In genomic region chr17:66567234-66568170, GRCh38 we compare ENCODE assay signal across 8 cellular contexts.
DNase-seq lines count a peak whose midpoint lies in the region; ATAC-seq, FAIRE-seq and TF ChIP-seq lines count a peak whose summit lies in the region.

No MANE protein-coding gene starts in this region.

- TF ChIP-seq POLR2A in GM12892 (IDR thresholded peaks at IDR 0.05; ENCODE audit: low read depth, low read length) = no peak
- no peak for TF ChIP-seq POLR2A in stomach (IDR thresholded peaks at IDR 0.05)

- H3K27me3 Mint-ChIP-seq in activated T-cell treated with anti-CD3 and anti-CD28 coated beads, Interleukin-2, amount 50 U/mL, for 24 hours = no peaks in the 10 kb centered on the region

- peak; percentile 66 for TF ChIP-seq RAD21 in neural cell (conservative IDR thresholded peaks at IDR 0.05)

- TF ChIP-seq EP300 in neural cell (conservative IDR thresholded peaks at IDR 0.05; ENCODE audit: poor library complexity, severe bottlenecking) (no peak), stomach (IDR thresholded peaks at IDR 0.05) (no peak)

- TF ChIP-seq CTCF in OCI-LY1 (IDR thresholded peaks at IDR 0.05; ENCODE audit: low read length) = peak; percentile 97
- TF ChIP-seq CTCF in fibroblast of mammary gland (conservative IDR thresholded peaks at IDR 0.05; ENCODE audit: control insufficient read depth, insufficient read depth, low read depth, low read length) = peak; percentile 94
- peak; percentile 67 for TF ChIP-seq CTCF in neural cell (IDR thresholded peaks at IDR 0.05; ENCODE audit: poor library complexity, severe bottlenecking)
- TF ChIP-seq CTCF in stomach (IDR thresholded peaks at IDR 0.05) = peak in 5 of 7 experiments; percentile 58 to 88 (median 79)

- H2AFZ ChIP-seq in OCI-LY1 (ENCODE audit: low read length) = no peak overlapping the region
- H2AFZ ChIP-seq in neural cell (ENCODE audit: low read depth, low read length) = no peak overlapping the region

- H3K4me2 ChIP-seq in OCI-LY1 (ENCODE audit: low read length) = no peak overlapping the region
- no peak overlapping the region for H3K4me2 ChIP-seq in neural cell (ENCODE audit: low read length)

- ATAC-seq in HG03280 (IDR thresholded peaks at IDR 0.05; ENCODE audit: unreplicated experiment) = peak; percentile 79

- peak; percentile 32 for DNase-seq in GM12892 (ENCODE audit: insufficient read length)
- DNase-seq in activated T-cell treated with anti-CD3 and anti-CD28 coated beads, Interleukin-2, amount 50 U/mL, for 24 hours = peak; percentile 88
- DNase-seq in fibroblast of mammary gland (ENCODE audit: low read depth) = peak; percentile 82
- DNase-seq in stomach = peak; percentile 89

- H3K9me2 ChIP-seq in OCI-LY1 (ENCODE audit: low read depth, low read length) (no peaks in the 10 kb centered on the region), neural cell (ENCODE audit: insufficient read depth, low read length) (no peaks in the 10 kb centered on the region)

- FAIRE-seq in A204.1 (lab: Jason Lieb, UNC) (peak; percentile 14), GM12892 (lab: Jason Lieb, UNC) (peak; percentile 48)

- no peaks in the 10 kb centered on the region for H3F3A ChIP-seq in OCI-LY1 (ENCODE audit: insufficient read depth, low read length)
- H3F3A ChIP-seq in neural cell (ENCODE audit: insufficient read depth, low read length, poor library complexity, severe bottlenecking) = no peaks in the 10 kb centered on the region

- no peaks in the 10 kb centered on the region for H4K20me1 ChIP-seq in OCI-LY1 (ENCODE audit: insufficient read depth, low read length)
- H4K20me1 ChIP-seq in neural cell (ENCODE audit: insufficient read depth) = no peaks in the 10 kb centered on the region

- peaks cover 9% of the 10 kb centered on the region; the same call in 1 of the 2 replicates for H3K36me3 ChIP-seq in OCI-LY1 (ENCODE audit: insufficient read depth, low read length)
- H3K36me3 ChIP-seq in neural cell (ENCODE audit: insufficient read depth, low read length) = no peaks in the 10 kb centered on the region
- no peaks in the 10 kb centered on the region for H3K36me3 ChIP-seq in stomach

- peaks cover 40% of the 10 kb centered on the region for H3K4me1 Mint-ChIP-seq in activated T-cell treated with anti-CD3 and anti-CD28 coated beads, Interleukin-2, amount 50 U/mL, for 24 hours (ENCODE audit: low read depth)

- WGBS in stomach, 5 donors = 43 to 50% (median 49%) methylated on average over 15 of the region's 15 CpGs

- intact Hi-C loops in stomach (cut with DNase I; ENCODE audit: low total_unique reads) = no loop called here

- H3K27ac Mint-ChIP-seq in activated T-cell treated with anti-CD3 and anti-CD28 coated beads, Interleukin-2, amount 50 U/mL, for 24 hours = peak overlapping the region; percentile 53

- H3K9me3 Mint-ChIP-seq in activated T-cell treated with anti-CD3 and anti-CD28 coated beads, Interleukin-2, amount 50 U/mL, for 24 hours = no peaks in the 10 kb centered on the region

- peak overlapping the region; percentile 26 for H3K27ac ChIP-seq in OCI-LY1 (ENCODE audit: low read depth, low read length, poor library complexity, severe bottlenecking)
- no peak overlapping the region for H3K27ac ChIP-seq in neural cell (ENCODE audit: low read length)
- H3K27ac ChIP-seq in stomach = peak overlapping the region in 1 of 5 donors; percentile 36

- H3K9me3 ChIP-seq in OCI-LY1 (ENCODE audit: low read length) (peaks cover 8% of the 10 kb centered on the region), neural cell (ENCODE audit: low read length) (peaks cover 4% of the 10 kb centered on the region), stomach (no peaks in the 10 kb centered on the region)

- H3K4me3 Mint-ChIP-seq in activated T-cell treated with anti-CD3 and anti-CD28 coated beads, Interleukin-2, amount 50 U/mL, for 24 hours = no peak overlapping the region

- H3K36me3 Mint-ChIP-seq in activated T-cell treated with anti-CD3 and anti-CD28 coated beads, Interleukin-2, amount 50 U/mL, for 24 hours (ENCODE audit: low read depth) = peaks cover 34% of the 10 kb centered on the region

- H3K27me3 ChIP-seq in OCI-LY1 (ENCODE audit: insufficient read depth, low read length) (no peaks in the 10 kb centered on the region), neural cell (ENCODE audit: insufficient read depth, low read depth, low read length) (no peaks in the 10 kb centered on the region), stomach (no peaks in the 10 kb centered on the region)

- no peak overlapping the region for H3K9ac ChIP-seq in OCI-LY1 (ENCODE audit: low read length)
- H3K9ac ChIP-seq in neural cell (ENCODE audit: low read length) = no peak overlapping the region

- H3K79me2 ChIP-seq in OCI-LY1 (ENCODE audit: insufficient read depth, low read length) (no peaks in the 10 kb centered on the region), neural cell (replicated peaks; ENCODE audit: insufficient read depth, low read length) (no peaks in the 10 kb centered on the region)

- H3K4me1 ChIP-seq in OCI-LY1 (ENCODE audit: insufficient read depth, low read length, severe bottlenecking) (peaks cover 24% of the 10 kb centered on the region), stomach (peaks cover 0 to 29% (median 16%) of the 10 kb centered on the region in 4 donors)

- H3K4me3 ChIP-seq in OCI-LY1 (ENCODE audit: low read depth, low read length, poor library complexity, severe bottlenecking) (no peak overlapping the region), fibroblast of mammary gland (ENCODE audit: control insufficient read depth, low read depth, low read length) (no peak overlapping the region), neural cell (ENCODE audit: low read length) (no peak overlapping the region), stomach (no peak overlapping the region)

TF ChIP-seq in neural cell, 6 proteins besides CTCF, POLR2A, EP300 and RAD21:
- TF ChIP-seq REST (IDR thresholded peaks at IDR 0.05; ENCODE audit: borderline replicate concordance) (no peak), SMC3 (conservative IDR thresholded peaks at IDR 0.05; ENCODE audit: poor library complexity) (peak; percentile 71)

Comparison
In these comparisons a context has a peak if more than half of its experiments do, and no peak if none do; other contexts are left out.
1. DNase-seq: peak in every context shown above with its lines; median percentile 89 in stomach; 88 in activated T-cell treated with anti-CD3 and anti-CD28 coated beads, Interleukin-2, amount 50 U/mL, for 24 hours; 82 in fibroblast of mammary gland; 32 in GM12892.